Comparison of ENCODE assay signal across 8 cellular contexts in the genomic region with DNA sequence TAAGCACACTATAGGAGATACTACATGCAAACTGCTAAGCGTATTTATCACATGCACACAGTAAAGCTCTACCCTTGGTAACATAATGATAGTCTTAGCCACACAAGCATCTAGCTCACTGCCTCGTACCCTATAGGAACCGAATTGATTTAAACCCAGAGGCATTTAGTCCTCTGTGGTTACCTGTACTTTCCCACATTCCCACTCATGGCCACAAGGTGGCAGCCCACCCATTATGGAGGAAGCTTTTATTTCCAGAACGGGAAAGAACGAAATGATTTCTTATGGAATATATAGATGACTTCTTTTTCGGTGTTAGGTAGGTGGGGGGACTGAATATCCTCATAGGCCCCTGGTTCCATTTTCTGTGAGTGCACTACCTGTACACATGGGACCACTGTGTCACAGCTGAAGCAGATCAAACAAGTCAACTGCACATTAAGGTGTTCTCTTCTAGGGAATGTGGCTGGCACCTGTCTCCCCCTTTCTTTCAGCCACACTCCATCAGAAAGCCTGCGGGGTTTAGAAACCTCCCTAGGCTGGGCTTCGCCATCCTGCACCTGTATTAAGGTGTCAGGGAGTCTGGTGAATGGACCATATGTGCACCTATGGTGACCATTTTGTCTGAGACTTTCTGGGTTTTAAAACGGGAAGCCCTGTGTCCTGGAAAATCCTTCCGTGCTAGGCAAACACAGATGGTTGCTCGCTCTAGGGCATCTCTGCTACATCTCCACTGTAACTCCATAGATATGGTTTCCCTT.
DNase-seq lines count a peak whose midpoint lies in the region; ATAC-seq and TF ChIP-seq lines count a peak whose summit lies in the region.

No MANE protein-coding gene starts in this region.

- H3K36me3 Mint-ChIP-seq in activated CD8-positive, alpha-beta T cell treated with anti-CD3 and anti-CD28 coated beads, Interleukin-2, amount 10 ng/mL, durations not matched to agents 7 days and 5 days (ENCODE audit: low read depth), result no peaks in the 10 kb centered on the region

- no peaks in the 10 kb centered on the region for H3K9me3 Mint-ChIP-seq in activated CD8-positive, alpha-beta T cell treated with anti-CD3 and anti-CD28 coated beads, Interleukin-2, amount 10 ng/mL, durations not matched to agents 7 days and 5 days (ENCODE audit: insufficient read depth)
- H3K9me3 Mint-ChIP-seq in stimulated activated naive CD8-positive, alpha-beta T cell treated with anti-CD3 and anti-CD28 coated beads, Interleukin-15, amount 100 ng/mL, for 72 hours, result no peaks in the 10 kb centered on the region

- H3K4me1 Mint-ChIP-seq in activated CD8-positive, alpha-beta T cell treated with anti-CD3 and anti-CD28 coated beads, Interleukin-2, amount 10 ng/mL, durations not matched to agents 7 days and 5 days (ENCODE audit: low read depth), result no peaks in the 10 kb centered on the region
- H3K4me1 Mint-ChIP-seq in stimulated activated naive CD8-positive, alpha-beta T cell treated with anti-CD3 and anti-CD28 coated beads, Interleukin-15, amount 100 ng/mL, for 72 hours, result no peaks in the 10 kb centered on the region

- peak; percentile 94 for TF ChIP-seq CTCF in epithelial cell of proximal tubule (conservative IDR thresholded peaks at IDR 0.05; ENCODE audit: low read depth, low read length)

- H3K4me3 ChIP-seq in epithelial cell of proximal tubule (ENCODE audit: low read depth, low read length), result no peak overlapping the region

- no peak overlapping the region for H3K27ac Mint-ChIP-seq in activated CD8-positive, alpha-beta T cell treated with anti-CD3 and anti-CD28 coated beads, Interleukin-2, amount 10 ng/mL, durations not matched to agents 7 days and 5 days
- no peak overlapping the region for H3K27ac Mint-ChIP-seq in stimulated activated naive CD8-positive, alpha-beta T cell treated with anti-CD3 and anti-CD28 coated beads, Interleukin-15, amount 100 ng/mL, for 72 hours

- CTCF ChIA-PET in activated CD8-positive, alpha-beta T cell treated with anti-CD3 and anti-CD28 coated beads, Interleukin-2, amount 10 ng/mL, durations not matched to agents 7 days and 5 days (lab: Charles Lee), result interaction anchor here (0.7 to 1.9 kb wide), 14 partner anchors 8 to 718 kb away, joined by 3 to 20 read pairs (median 3); no protein-coding TSS in a partner anchor

- H3K4me3 Mint-ChIP-seq in activated CD8-positive, alpha-beta T cell treated with anti-CD3 and anti-CD28 coated beads, Interleukin-2, amount 10 ng/mL, durations not matched to agents 7 days and 5 days, result no peak overlapping the region
- H3K4me3 Mint-ChIP-seq in stimulated activated naive CD8-positive, alpha-beta T cell treated with anti-CD3 and anti-CD28 coated beads, Interleukin-15, amount 100 ng/mL, for 72 hours, result no peak overlapping the region

- peaks cover 7% of the 10 kb centered on the region for H3K27me3 Mint-ChIP-seq in activated CD8-positive, alpha-beta T cell treated with anti-CD3 and anti-CD28 coated beads, Interleukin-2, amount 10 ng/mL, durations not matched to agents 7 days and 5 days (ENCODE audit: low read depth)
- H3K27me3 Mint-ChIP-seq in stimulated activated naive CD8-positive, alpha-beta T cell treated with anti-CD3 and anti-CD28 coated beads, Interleukin-15, amount 100 ng/mL, for 72 hours, result peaks cover 20% of the 10 kb centered on the region

- DNase-seq in NK-92 treated with Interleukin-12 subunit alpha and Interleukin-12 subunit beta, amount 100 ng/mL, for 24 hours (lab: John Stamatoyannopoulos, UW), result peak; percentile 18
- DNase-seq in NK-92 (lab: John Stamatoyannopoulos, UW; ENCODE audit: unreplicated experiment) (no peak), NCI-H510A (lab: John Stamatoyannopoulos, UW) (peak; percentile 7), epithelial cell of proximal tubule (ENCODE audit: low read depth) (no peak), myocyte (ENCODE audit: low read depth) (peak; percentile 64)
- DNase-seq in activated CD8-positive, alpha-beta T cell treated with anti-CD3 and anti-CD28 coated beads, Interleukin-2, amount 10 ng/mL, durations not matched to agents 7 days and 5 days, result peak; percentile 56
- peak; percentile 40 to 43 for DNase-seq in stimulated activated naive CD8-positive, alpha-beta T cell treated with anti-CD3 and anti-CD28 coated beads, Interleukin-15, amount 100 ng/mL, for 72 hours

- POLR2A ChIA-PET in activated CD8-positive, alpha-beta T cell treated with anti-CD3 and anti-CD28 coated beads, Interleukin-2, amount 10 ng/mL, durations not matched to agents 7 days and 5 days (lab: Charles Lee), result no interaction called here

- ATAC-seq in HG03095 (IDR thresholded peaks at IDR 0.05; ENCODE audit: unreplicated experiment), result peak; percentile 69
- ATAC-seq in activated CD8-positive, alpha-beta T cell treated with anti-CD3 and anti-CD28 coated beads, Interleukin-2, amount 10 ng/mL, durations not matched to agents 7 days and 5 days, result peak; percentile 27
- peak; percentile 52 for ATAC-seq in stimulated activated naive CD8-positive, alpha-beta T cell treated with anti-CD3 and anti-CD28 coated beads, Interleukin-15, amount 100 ng/mL, for 72 hours

Comparison
In these comparisons a context has a peak if more than half of its experiments do, and no peak if none do; other contexts are left out.
1. DNase-seq: peak in NK-92 treated with Interleukin-12 subunit alpha and Interleukin-12 subunit beta, amount 100 ng/mL, for 24 hours (single experiment), NCI-H510A (single experiment), activated CD8-positive, alpha-beta T cell treated with anti-CD3 and anti-CD28 coated beads, Interleukin-2, amount 10 ng/mL, durations not matched to agents 7 days and 5 days (single experiment), myocyte (single experiment) and stimulated activated naive CD8-positive, alpha-beta T cell treated with anti-CD3 and anti-CD28 coated beads, Interleukin-15, amount 100 ng/mL, for 72 hours (2 of 2); none in NK-92 (single experiment) and epithelial cell of proximal tubule (single experiment).
2. Peak in every context shown above with its lines, with median percentiles within 50 percentile points of each other: ATAC-seq.